ENCODE assay signal across 8 cellular contexts in the genomic region with DNA sequence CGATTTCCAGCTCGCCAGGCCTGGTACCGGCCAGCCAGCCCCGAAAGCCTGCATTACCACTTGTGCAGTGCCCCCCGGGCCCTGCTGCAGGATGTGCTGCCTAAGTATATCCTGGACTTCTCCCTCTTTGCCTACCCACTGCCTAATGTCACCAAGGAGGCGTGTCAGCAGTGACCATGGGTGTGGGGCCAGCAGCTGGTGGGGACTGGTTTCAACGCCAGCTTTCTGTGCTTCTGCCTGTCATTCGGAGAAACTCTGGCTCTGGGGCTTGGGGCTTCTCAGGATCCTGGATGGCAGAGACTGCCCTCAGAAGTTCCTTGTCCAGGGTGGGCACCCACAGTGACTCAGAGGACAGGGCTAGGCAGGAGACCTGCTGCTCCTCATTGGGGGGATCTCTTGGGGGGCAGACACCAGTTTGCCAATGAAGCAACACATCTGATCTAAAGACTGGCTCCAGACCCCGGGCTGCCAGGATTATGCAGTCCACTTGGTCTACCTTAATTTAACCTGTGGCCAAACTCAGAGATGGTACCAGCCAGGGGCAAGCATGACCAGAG. TPM values are rescaled to one million over a fixed set of nuclear protein-coding genes. Genes with fewer than 3 reads are reported as not detected.
DNase-seq lines count a peak whose midpoint lies in the region; ATAC-seq and TF ChIP-seq lines count a peak whose summit lies in the region.

No MANE protein-coding gene starts in this region.

- H3K9me3 Mint-ChIP-seq in GM23338 = no peaks in the 10 kb centered on the region

- H3K4me3 ChIP-seq in GM23338 (peak overlapping the region; percentile 81), SU-DHL-6 (ENCODE audit: insufficient read depth, low read length, poor library complexity, severe bottlenecking) (no peak overlapping the region), fibroblast of lung (replicated peaks in 1 of 4; ENCODE audit: control extremely low read depth in 1 of 4, insufficient read depth in 1 of 4, low read depth in 3 of 4, low read length in 4 of 4) (peak overlapping the region in 3 of 4 experiments; percentile 71 to 81 (median 77)), skeletal muscle satellite cell (ENCODE audit: low read length) (peak overlapping the region; percentile 83)

- ATAC-seq in GM23338 (no peak), GM19023 (IDR thresholded peaks at IDR 0.05; ENCODE audit: unreplicated experiment) (no peak), HG02852 (IDR thresholded peaks at IDR 0.05; ENCODE audit: unreplicated experiment) (no peak)

- peaks cover 9% of the 10 kb centered on the region for H3K36me3 Mint-ChIP-seq in GM23338 (ENCODE audit: low read depth)

- peak overlapping the region; percentile 84 for H3K4me3 Mint-ChIP-seq in GM23338

- H3K4me1 Mint-ChIP-seq in GM23338 = peaks cover 37% of the 10 kb centered on the region

- H3F3A ChIP-seq in GM23338 (replicated peaks; ENCODE audit: low read depth) (peaks cover 15% of the 10 kb centered on the region), SU-DHL-6 (ENCODE audit: insufficient read depth) (peaks cover 19% of the 10 kb centered on the region)

- H2AFZ ChIP-seq in GM23338 (no peak overlapping the region), SU-DHL-6 (ENCODE audit: low read depth, low read length, severe bottlenecking) (no peak overlapping the region), fibroblast of lung (ENCODE audit: low read length) (no peak overlapping the region)

- H3K27me3 Mint-ChIP-seq in GM23338 (ENCODE audit: insufficient read depth, low read depth, poor library complexity) = peaks cover 22% of the 10 kb centered on the region

- TF ChIP-seq CTCF in GM23338 (conservative IDR thresholded peaks at IDR 0.05; ENCODE audit: low read depth in 2 of 2) = no peak
- TF ChIP-seq CTCF in SU-DHL-6 (IDR thresholded peaks at IDR 0.05; ENCODE audit: insufficient read depth, low read length, poor library complexity, severe bottlenecking) = no peak
- no peak for TF ChIP-seq CTCF in fibroblast of lung (conservative IDR thresholded peaks at IDR 0.05 in 1 of 2, IDR thresholded peaks at IDR 0.05 in 1 of 2; ENCODE audit: low read depth in 1 of 2, low read length in 2 of 2)

- no peak overlapping the region for H3K9ac ChIP-seq in SU-DHL-6 (ENCODE audit: low read length)
- H3K9ac ChIP-seq in fibroblast of lung (ENCODE audit: insufficient read depth, low read length) = no peak overlapping the region
- no peak overlapping the region for H3K9ac ChIP-seq in skeletal muscle satellite cell (ENCODE audit: low read depth, low read length)

- H3K9me2 ChIP-seq in GM23338 (ENCODE audit: insufficient read depth) = no peaks in the 10 kb centered on the region
- H3K9me2 ChIP-seq in SU-DHL-6 (replicated peaks; ENCODE audit: insufficient read depth, low read length) = no peaks in the 10 kb centered on the region

- H3K4me2 ChIP-seq in GM23338 (peak overlapping the region; percentile 98), SU-DHL-6 (ENCODE audit: low read depth, low read length, poor library complexity, severe bottlenecking) (peak overlapping the region; percentile 50), fibroblast of lung (ENCODE audit: extremely low read depth, insufficient read depth, low read length) (peak overlapping the region; percentile 98), skeletal muscle satellite cell (ENCODE audit: low read length) (peak overlapping the region; percentile 97)

- H3K9me3 ChIP-seq in SU-DHL-6 (ENCODE audit: insufficient read depth, low read length) (no peaks in the 10 kb centered on the region), fibroblast of lung (ENCODE audit: control insufficient read depth, insufficient read depth, low read depth, low read length) (no peaks in the 10 kb centered on the region), skeletal muscle satellite cell (replicated peaks; ENCODE audit: low read length) (no peaks in the 10 kb centered on the region)

- DNase-seq in GM23338 (ENCODE audit: low spot score) = no peak
- DNase-seq in fibroblast of lung (ENCODE audit: low read depth in 2 of 2) = no peak
- no peak for DNase-seq in stimulated activated CD4-positive, alpha-beta T cell treated with anti-CD3 and anti-CD28 coated beads, Interleukin-4, amount 100 ng/mL, for 4 hours
- DNase-seq in NCI-H1092 treated with DMSO at 0.1 percent for 48 hours (lab: John Stamatoyannopoulos, UW) = no peak

- H3K27me3 ChIP-seq in GM23338 (ENCODE audit: insufficient read depth) = no peaks in the 10 kb centered on the region
- H3K27me3 ChIP-seq in SU-DHL-6 (ENCODE audit: low read length) = no peaks in the 10 kb centered on the region
- H3K27me3 ChIP-seq in fibroblast of lung (ENCODE audit: control insufficient read depth, insufficient read depth, low read length) = peaks cover 4% of the 10 kb centered on the region
- H3K27me3 ChIP-seq in skeletal muscle satellite cell (ENCODE audit: control insufficient read depth, insufficient read depth, low read length) = peaks cover 7% of the 10 kb centered on the region

- H3K4me1 ChIP-seq in GM23338 (ENCODE audit: insufficient read depth) = peaks cover 18% of the 10 kb centered on the region
- peaks cover 3% of the 10 kb centered on the region for H3K4me1 ChIP-seq in fibroblast of lung (ENCODE audit: control insufficient read depth, extremely low read depth, insufficient read depth, low read length)
- peaks cover 22% of the 10 kb centered on the region for H3K4me1 ChIP-seq in skeletal muscle satellite cell (ENCODE audit: control insufficient read depth, insufficient read depth, low read length)

- H3K27ac ChIP-seq in GM23338 (ENCODE audit: low read depth) = no peak overlapping the region
- no peak overlapping the region for H3K27ac ChIP-seq in SU-DHL-6 (ENCODE audit: low read depth, low read length)
- H3K27ac ChIP-seq in fibroblast of lung (ENCODE audit: insufficient read depth, low read length) = no peak overlapping the region

- H4K20me1 ChIP-seq in GM23338 (replicated peaks; ENCODE audit: insufficient read depth) (peaks cover 7% of the 10 kb centered on the region; the same call in 1 of the 2 replicates), SU-DHL-6 (ENCODE audit: low read depth, low read length) (no peaks in the 10 kb centered on the region), fibroblast of lung (ENCODE audit: control insufficient read depth, extremely low read depth, insufficient read depth, low read length) (no peaks in the 10 kb centered on the region)

- no peaks in the 10 kb centered on the region for H3K79me2 ChIP-seq in GM23338 (replicated peaks; ENCODE audit: insufficient read depth)
- H3K79me2 ChIP-seq in SU-DHL-6 (ENCODE audit: insufficient read depth, low read length) = no peaks in the 10 kb centered on the region
- peaks cover 2% of the 10 kb centered on the region for H3K79me2 ChIP-seq in fibroblast of lung (ENCODE audit: control insufficient read depth, insufficient read depth, low read length)

- H3K27ac Mint-ChIP-seq in GM23338 = no peak overlapping the region

- H3K36me3 ChIP-seq in GM23338 (ENCODE audit: insufficient read depth) (no peaks in the 10 kb centered on the region), SU-DHL-6 (ENCODE audit: low read length) (no peaks in the 10 kb centered on the region), fibroblast of lung (ENCODE audit: control insufficient read depth, insufficient read depth, low read length) (no peaks in the 10 kb centered on the region), skeletal muscle satellite cell (ENCODE audit: insufficient read depth, low read length) (peaks cover 4% of the 10 kb centered on the region)

TF ChIP-seq in GM23338, 12 proteins besides CTCF, POLR2A, EP300 and RAD21 (continues in another document):
- TF ChIP-seq JUNB (IDR thresholded peaks at IDR 0.05; ENCODE audit: unreplicated experiment) (no peak), CREB1 (CRISPR knock-in tag; IDR thresholded peaks at IDR 0.05; ENCODE audit: low read depth) (no peak)
- TF ChIP-seq, protein P1, sequence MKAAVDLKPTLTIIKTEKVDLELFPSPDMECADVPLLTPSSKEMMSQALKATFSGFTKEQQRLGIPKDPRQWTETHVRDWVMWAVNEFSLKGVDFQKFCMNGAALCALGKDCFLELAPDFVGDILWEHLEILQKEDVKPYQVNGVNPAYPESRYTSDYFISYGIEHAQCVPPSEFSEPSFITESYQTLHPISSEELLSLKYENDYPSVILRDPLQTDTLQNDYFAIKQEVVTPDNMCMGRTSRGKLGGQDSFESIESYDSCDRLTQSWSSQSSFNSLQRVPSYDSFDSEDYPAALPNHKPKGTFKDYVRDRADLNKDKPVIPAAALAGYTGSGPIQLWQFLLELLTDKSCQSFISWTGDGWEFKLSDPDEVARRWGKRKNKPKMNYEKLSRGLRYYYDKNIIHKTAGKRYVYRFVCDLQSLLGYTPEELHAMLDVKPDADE (IDR thresholded peaks at IDR 0.05) = no peak

RNA-seq across cellular contexts. Expression of a gene that starts 1.5 kb away (rescaled TPM):
- 15.6 and 17.9 TPM in 2 replicates for total RNA-seq in GM23338 (2014; rRNA removed; shearing (Covaris generic))
- polyA plus RNA-seq in GM23338 (2016; fragmentation: Nextera tagmentation; extraction: Ambion mirVana) (8.4 and 10.0 TPM in 2 replicates), fibroblast of lung (18.1 and 18.8 TPM in 2 replicates)
- 6.7 and 7.4 TPM in 2 replicates for total RNA-seq in fibroblast of lung
- 29.5 and 30.1 TPM in 2 replicates for polyA plus RNA-seq in fibroblast of lung (2012)
- 24.2 and 28.1 TPM in 2 replicates for polyA minus RNA-seq in fibroblast of lung (ENCODE audit: low replicate concordance)
- total RNA-seq in skeletal muscle satellite cell (2012; rRNA removed) = 7.1 and 8.3 TPM in 2 replicates

RNA-seq across cellular contexts. Expression of a gene that starts 31.5 kb away (rescaled TPM):
- total RNA-seq in GM23338 (2014; rRNA removed; shearing (Covaris generic)) = 32.4 and 40.1 TPM in 2 replicates
- polyA plus RNA-seq in GM23338 (2016; fragmentation: Nextera tagmentation; extraction: Ambion mirVana) (11.2 and 11.6 TPM in 2 replicates), fibroblast of lung (3.3 and 4.7 TPM in 2 replicates)
- 4.4 and 5.6 TPM in 2 replicates for total RNA-seq in fibroblast of lung
- polyA plus RNA-seq in fibroblast of lung (2012) = 7.9 and 10.5 TPM in 2 replicates
- 9.8 and 14.9 TPM in 2 replicates for polyA minus RNA-seq in fibroblast of lung (ENCODE audit: low replicate concordance)
- total RNA-seq in skeletal muscle satellite cell (2012; rRNA removed) = 6.8 and 7.2 TPM in 2 replicates
